In genomic region chr4:69250884-69251283, GRCh38 we compare ENCODE assay signal across 2 cellular contexts.
TF ChIP-seq lines count a peak whose summit lies in the region.
"Not testable (repeated sequence)": the region's sequence is repeated elsewhere in the genome, so short reads cannot be mapped to it uniquely, and the experiment has no call there.

No MANE protein-coding gene starts in this region.

TF ChIP-seq in GM12878, 131 proteins besides CTCF, POLR2A, EP300 and RAD21:
- TF ChIP-seq ATF7 (IDR thresholded peaks at IDR 0.05; ENCODE audit: low read depth), result peak; percentile 61

TF ChIP-seq in HepG2, 621 proteins besides CTCF, POLR2A, EP300 and RAD21:
- TF ChIP-seq CREB1 (IDR thresholded peaks at IDR 0.05) (peak; percentile 87), ATF7 (IDR thresholded peaks at IDR 0.05) (peak; percentile 97)
- TF ChIP-seq CREB1, ATF7 (CRISPR knock-in tag; IDR thresholded peaks at IDR 0.05): not testable (repeated sequence)
